33 cellular contexts compared by ENCODE assay signal in the genomic region with DNA sequence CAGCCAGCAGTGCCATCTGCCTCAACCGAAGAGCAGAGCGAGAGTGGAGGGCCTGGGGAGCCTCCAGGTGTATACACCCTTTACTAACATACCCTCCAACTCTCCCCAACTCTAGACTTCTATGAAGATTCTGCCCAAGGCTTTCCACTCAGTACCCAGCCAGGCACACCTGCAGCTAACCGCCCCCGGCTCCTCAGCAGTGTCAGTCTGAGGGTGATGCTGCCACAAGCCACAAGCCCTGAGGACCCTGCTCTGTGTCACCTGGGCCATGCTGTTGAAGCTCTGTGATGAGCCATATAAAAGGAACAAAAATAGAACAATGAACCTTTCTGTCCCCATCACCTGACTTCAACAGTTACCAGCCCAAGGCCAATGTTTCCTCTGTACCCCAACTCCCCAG. TPM values are rescaled to one million over a fixed set of nuclear protein-coding genes. Genes with fewer than 3 reads are reported as not detected.
DNase-seq lines count a peak whose midpoint lies in the region; ATAC-seq, FAIRE-seq and TF ChIP-seq lines count a peak whose summit lies in the region.
"Had no signal": no experiment of that assay in that cellular context is flagged by ENCODE, and none has a peak within 500 bp of the region (broad histone marks: within the 10 kb centered on the region; RNA-seq: fewer than 3 reads in every experiment).

No MANE protein-coding gene starts in this region.

- H2AFZ ChIP-seq in neuronal stem cell (ENCODE audit: low read length), result no peak overlapping the region
- H2AFZ ChIP-seq: GM23248, neural progenitor cell, PC-9 had no signal

- H2AK5ac ChIP-seq in neuronal stem cell (ENCODE audit: low read depth, low read length), result no peak overlapping the region

- H3K4me1 Mint-ChIP-seq in T-helper 17 cell, result peaks cover 8% of the 10 kb centered on the region
- peaks cover 11% of the 10 kb centered on the region for H3K4me1 Mint-ChIP-seq in type B pancreatic cell (ENCODE audit: unreplicated experiment)

- no peaks in the 10 kb centered on the region for H3K9me3 Mint-ChIP-seq in type B pancreatic cell
- H3K9me3 Mint-ChIP-seq: activated CD4-positive, alpha-beta memory T cell treated with anti-CD3 and anti-CD28 coated beads for 36 hours; memory B cell; neural progenitor cell; T-helper 1 cell treated with Interleukin-12 subunit alpha and Interleukin-12 subunit beta and Interleukin-4 antibody, amounts not matched to agents 30 μg/mL and 1 μg/mL, for 36 hours had no signal

- H3K14ac ChIP-seq in neuronal stem cell (ENCODE audit: low read length), result no peak overlapping the region

- H2BK5ac ChIP-seq in neuronal stem cell (ENCODE audit: low read length), result peak overlapping the region; percentile 10

- no peaks in the 10 kb centered on the region for H3K27me3 ChIP-seq in neuronal stem cell (ENCODE audit: control insufficient read depth in 3 of 3, insufficient read depth in 3 of 3, low read depth in 1 of 3, low read length in 3 of 3)
- H3K27me3 ChIP-seq: body of pancreas had no signal

- H3K36me3 ChIP-seq in neuronal stem cell (replicated peaks in 1 of 2; ENCODE audit: control insufficient read depth in 2 of 2, insufficient read depth in 2 of 2, low read length in 2 of 2), result peaks cover 26 to 45% of the 10 kb centered on the region in 2 donors
- H3K36me3 ChIP-seq: transverse colon had no signal

- H3K27ac Mint-ChIP-seq in T-helper 17 cell, result peak overlapping the region; percentile 47
- no peak overlapping the region for H3K27ac Mint-ChIP-seq in type B pancreatic cell
- H3K27ac Mint-ChIP-seq: activated CD4-positive, alpha-beta memory T cell treated with anti-CD3 and anti-CD28 coated beads for 36 hours; memory B cell; neural progenitor cell; T-helper 1 cell treated with Interleukin-12 subunit alpha and Interleukin-12 subunit beta and Interleukin-4 antibody, amounts not matched to agents 30 μg/mL and 1 μg/mL, for 36 hours had no signal

- peaks cover 0 to 4% of the 10 kb centered on the region in 2 donors for H3K4me1 ChIP-seq in neuronal stem cell (ENCODE audit: control insufficient read depth in 2 of 2, insufficient read depth in 1 of 2, low read depth in 1 of 2, low read length in 2 of 2)

- no peak overlapping the region for H3K18ac ChIP-seq in neuronal stem cell (ENCODE audit: low read length)

- FAIRE-seq in GM12891 (lab: Jason Lieb, UNC), result peak; percentile 33
- FAIRE-seq: TTC549 had no signal

- H2BK12ac ChIP-seq in neuronal stem cell (ENCODE audit: low read length), result no peak overlapping the region

- H3K4me3 Mint-ChIP-seq in T-helper 17 cell (no peak overlapping the region), type B pancreatic cell (no peak overlapping the region)
- H3K4me3 Mint-ChIP-seq: activated CD4-positive, alpha-beta memory T cell treated with anti-CD3 and anti-CD28 coated beads for 36 hours; memory B cell; neural progenitor cell; T-helper 1 cell treated with Interleukin-12 subunit alpha and Interleukin-12 subunit beta and Interleukin-4 antibody, amounts not matched to agents 30 μg/mL and 1 μg/mL, for 36 hours had no signal

- no peaks in the 10 kb centered on the region for H3K36me3 Mint-ChIP-seq in T-helper 17 cell (ENCODE audit: low read depth)
- H3K36me3 Mint-ChIP-seq in type B pancreatic cell, result peaks cover 19% of the 10 kb centered on the region

- no peak overlapping the region for H2BK120ac ChIP-seq in neuronal stem cell (ENCODE audit: low read depth, low read length)

- H3K4me2 ChIP-seq in neuronal stem cell (ENCODE audit: insufficient read depth, low read length, poor library complexity, severe bottlenecking), result no peak overlapping the region
- H3K4me2 ChIP-seq: neural progenitor cell, PC-9 had no signal

- H3K79me1 ChIP-seq in neuronal stem cell (ENCODE audit: low read depth, low read length), result peaks cover 6% of the 10 kb centered on the region

- no peak overlapping the region for H3K4ac ChIP-seq in neuronal stem cell (ENCODE audit: low read length)

- no peak overlapping the region for H3K4me3 ChIP-seq in neuronal stem cell (ENCODE audit: low read length in 2 of 2)
- H3K4me3 ChIP-seq: body of pancreas, GM23248, left lung, neural progenitor cell, PC-9, SK-N-MC, spleen, transverse colon had no signal

- TF ChIP-seq CTCF in type B pancreatic cell (conservative IDR thresholded peaks at IDR 0.05), result no peak

- H3K9ac ChIP-seq in neuronal stem cell (ENCODE audit: low read depth, low read length, poor library complexity), result no peak overlapping the region
- H3K9ac ChIP-seq: GM23248, neural progenitor cell had no signal

- no peak overlapping the region for H2BK15ac ChIP-seq in neuronal stem cell (ENCODE audit: low read length)

- H3K9me3 ChIP-seq in T-helper 17 cell (ENCODE audit: control insufficient read depth, low read length, poor library complexity, severe bottlenecking) (no peaks in the 10 kb centered on the region), neuronal stem cell (replicated peaks in 1 of 2; ENCODE audit: control insufficient read depth in 2 of 2, insufficient read depth in 1 of 2, low read depth in 1 of 2, low read length in 2 of 2) (peaks cover 0 to 6% of the 10 kb centered on the region in 2 donors)
- H3K9me3 ChIP-seq: body of pancreas, left lung, spleen, transverse colon had no signal

- DNase-seq in activated CD4-positive, alpha-beta T cell treated with anti-CD3 and anti-CD28 coated beads for 48 hours, result peak; percentile 29
- no peak for DNase-seq in activated CD4-positive, alpha-beta T cell treated with anti-CD3 and anti-CD28 coated beads, Interleukin-2, amount 50 U/mL, for 1 hour
- no peak for DNase-seq in GM12891 (ENCODE audit: insufficient read length, low spot score)
- DNase-seq in T-helper 17 cell, result no peak
- no peak for DNase-seq in neuronal stem cell (ENCODE audit: low spot score)
- no peak for DNase-seq in type B pancreatic cell (ENCODE audit: extremely low spot score, unreplicated experiment)
- no peak for DNase-seq in GOT3 (lab: John Stamatoyannopoulos, UW)
- DNase-seq in NCI-H524 treated with DMSO at 0.1 percent for 48 hours (lab: John Stamatoyannopoulos, UW), result no peak
- DNase-seq: 8988T; activated CD4-positive, alpha-beta memory T cell treated with anti-CD3 and anti-CD28 coated beads for 36 hours; activated CD4-positive, CD25-positive, alpha-beta regulatory T cell; activated gamma-delta T cell treated with Interleukin-2 at 50 U/mL for 16 hours; body of pancreas; C1 segment of cervical spinal cord; Caco-2; cerebellar nuclear complex; DMS79 treated with DMSO at 0.1 percent for 48 hours; GM23248; islet precursor cell; KBM-7; left lung; NCI-H1930; NCI-H524; PC-9; right cardiac atrium; spleen; transverse colon had no signal

- no peak overlapping the region for H3K23ac ChIP-seq in neuronal stem cell (ENCODE audit: low read depth, low read length, poor library complexity)

- no peaks in the 10 kb centered on the region for H3K27me3 Mint-ChIP-seq in T-helper 17 cell
- peaks cover 4% of the 10 kb centered on the region for H3K27me3 Mint-ChIP-seq in type B pancreatic cell
- H3K27me3 Mint-ChIP-seq: activated CD4-positive, alpha-beta memory T cell treated with anti-CD3 and anti-CD28 coated beads for 36 hours; memory B cell had no signal

- H3K27ac ChIP-seq in neuronal stem cell (replicated peaks; ENCODE audit: low read length), result no peak overlapping the region
- H3K27ac ChIP-seq: body of pancreas, GM23248, left lung, neural progenitor cell, PC-9, spleen, transverse colon had no signal

- WGBS in neuronal stem cell (ENCODE audit: extremely low coverage in 2 of 2, insufficient read length in 2 of 2, insufficient replicate concordance in 1 of 2), 2 donors, result no CpG with 5 or more reads among the region's 4 CpGs

- no peak overlapping the region for H4K91ac ChIP-seq in neuronal stem cell (ENCODE audit: low read depth, low read length, poor library complexity)

- ATAC-seq in T-helper 17 cell, result no peak
- ATAC-seq: body of pancreas, esophagus mucosa, left lung, right cardiac atrium had no signal

- no peak overlapping the region for H4K8ac ChIP-seq in neuronal stem cell (ENCODE audit: low read depth, low read length)

- no peak for TF ChIP-seq POLR2A in GM12891 (IDR thresholded peaks at IDR 0.05; ENCODE audit: low read depth, low read length)

TF ChIP-seq in GM12891, 5 proteins besides CTCF, POLR2A, EP300 and RAD21:
- TF ChIP-seq TAF1 (IDR thresholded peaks at IDR 0.05; ENCODE audit: low read depth, low read length) (no peak), SPI1 (IDR thresholded peaks at IDR 0.05; ENCODE audit: low read depth, low read length) (no peak), POU2F2 (IDR thresholded peaks at IDR 0.05; ENCODE audit: low read depth, low read length) (no peak), PAX5 (IDR thresholded peaks at IDR 0.05; ENCODE audit: insufficient read depth, low read length, severe bottlenecking) (no peak), POLR2AphosphoS5 (IDR thresholded peaks at IDR 0.05; ENCODE audit: low read depth, low read length) (no peak)
TF ChIP-seq in GM12891: peak in this region for 0.

RNA-seq across cellular contexts. Expression of a gene that starts 3.8 kb away (rescaled TPM):
- 57.4 TPM for polyA plus RNA-seq in GM12891 (2012; ENCODE audit: low read depth, missing spikeins)
- 1 to 10 TPM; 6.9 to 9.2 TPM for total RNA-seq in T-helper 17 cell
- polyA plus RNA-seq in neuronal stem cell (2013, experiment 1 of 2), result 736 TPM
- 716 TPM for polyA plus RNA-seq in neuronal stem cell (2013, experiment 2 of 2)
- 42.9 and 152 TPM in 2 replicates for total RNA-seq in type B pancreatic cell (ENCODE audit: low replicate concordance)

RNA-seq across cellular contexts. Expression of a gene that starts 31.4 kb away (rescaled TPM):
- 1,983 TPM for polyA plus RNA-seq in GM12891 (2012; ENCODE audit: low read depth, missing spikeins)
- total RNA-seq in T-helper 17 cell (100 to 1,000 TPM; 819 to 876 TPM), type B pancreatic cell (ENCODE audit: low replicate concordance) (1,306 and 1,802 TPM in 2 replicates)
- polyA plus RNA-seq in neuronal stem cell (2013, experiment 1 of 2), result 3,085 TPM
- 3,088 TPM for polyA plus RNA-seq in neuronal stem cell (2013, experiment 2 of 2)
